ENCODE assay signal across 9 cellular contexts in genomic region chr20:56629464-56630085, GRCh38. TPM values are rescaled to one million over a fixed set of nuclear protein-coding genes. Genes with fewer than 3 reads are reported as not detected.
DNase-seq lines count a peak whose midpoint lies in the region; ATAC-seq and TF ChIP-seq lines count a peak whose summit lies in the region.
"Had no signal": no experiment of that assay in that cellular context is flagged by ENCODE, and none has a peak within 500 bp of the region (broad histone marks: within the 10 kb centered on the region; RNA-seq: fewer than 3 reads in every experiment).

No MANE protein-coding gene starts in this region.

- H3K4me3 Mint-ChIP-seq in nephron: peak overlapping the region; percentile 72 to 76 (median 74)
- H3K4me3 Mint-ChIP-seq in T-cell: peak overlapping the region in 1 of 3 donors; percentile 55

- no peak overlapping the region for H3K27ac Mint-ChIP-seq in nephron
- no peak overlapping the region for H3K27ac Mint-ChIP-seq in T-cell

- H3K4me1 Mint-ChIP-seq in nephron: peaks cover 22% of the 10 kb centered on the region
- peaks cover 11 to 17% (median 13%) of the 10 kb centered on the region in 3 donors for H3K4me1 Mint-ChIP-seq in T-cell

- no peak for ATAC-seq in T-cell (replicated peaks in 1 of 4)

- CTCF ChIA-PET in AG04449 (lab: Yijun Ruan, JAX) (interaction anchor here (0.6 to 2.6 kb wide), 26 partner anchors 8 to 717 kb away, joined by 3 to 33 read pairs (median 4); no protein-coding TSS in a partner anchor), HEK293T (lab: Yijun Ruan, JAX) (interaction anchor here (0.7 to 1.7 kb wide), 9 partner anchors 11 to 432 kb away, joined by 3 to 6 read pairs (median 3); no protein-coding TSS in a partner anchor), T-cell (lab: Charles Lee) (interaction anchor here in 1 of 2 donors (0.6 kb wide), 1 partner anchor 13 kb away, joined by 3 read pairs; no protein-coding TSS in a partner anchor)

- H3K36me3 Mint-ChIP-seq in nephron (ENCODE audit: low read depth) (no peaks in the 10 kb centered on the region), T-cell (no peaks in the 10 kb centered on the region)

- H3K4me3 ChIP-seq in AG04449 (ENCODE audit: low read depth, low read length): peak overlapping the region; percentile 78
- H3K4me3 ChIP-seq in choroid plexus epithelial cell (ENCODE audit: low read depth, low read length): peak overlapping the region; percentile 63

- TF ChIP-seq CTCF in AG04449 (IDR thresholded peaks at IDR 0.05; ENCODE audit: insufficient read depth, low read length, missing control alignments): no peak
- no peak for TF ChIP-seq CTCF in choroid plexus epithelial cell (conservative IDR thresholded peaks at IDR 0.05; ENCODE audit: low read depth, low read length)
- TF ChIP-seq CTCF in nephron (IDR thresholded peaks at IDR 0.05; ENCODE audit: unreplicated experiment in 3 of 3): no peak

- no peak for DNase-seq in AG04449 (ENCODE audit: low read depth, low spot score)
- peak; percentile 26 for DNase-seq in HEK293T (ENCODE audit: extremely low spot score)
- DNase-seq in choroid plexus epithelial cell (ENCODE audit: low read depth): peak; percentile 22
- DNase-seq in globus pallidus (ENCODE audit: low spot score): no peak
- DNase-seq in NCI-H2081 treated with DMSO at 0.1 percent for 48 hours (lab: John Stamatoyannopoulos, UW): no peak
- no peak for DNase-seq in T-cell
- DNase-seq in NCI-H1105 (lab: John Stamatoyannopoulos, UW): no peak

- H3K9me3 Mint-ChIP-seq in nephron: no peaks in the 10 kb centered on the region
- no peaks in the 10 kb centered on the region for H3K9me3 Mint-ChIP-seq in T-cell

- H3K27me3 Mint-ChIP-seq in nephron (ENCODE audit: low read depth) (peaks cover 99% of the 10 kb centered on the region), T-cell (peaks cover 37 to 74% of the 10 kb centered on the region in 2 donors)

- POLR2A ChIA-PET in AG04449 (lab: Yijun Ruan, JAX) (interaction anchor here (0.8 kb wide), 1 partner anchor 32 kb away, joined by 3 read pairs; no protein-coding TSS in a partner anchor), HEK293T (lab: Yijun Ruan, JAX) (no interaction called here), T-cell (lab: Charles Lee) (no interaction called here)

TF ChIP-seq in HEK293T, 16 proteins besides CTCF, POLR2A, EP300 and RAD21:
- TF ChIP-seq L3MBTL2 (conservative IDR thresholded peaks at IDR 0.05): peak; percentile 70; the same call in 1 of the 2 replicates
- TF ChIP-seq NFRKB (IDR thresholded peaks at IDR 0.05): no peak

RNA-seq across cellular contexts. Expression of gene TFAP2C, which starts 0.5 kb away (rescaled TPM):
- under 1 TPM in 2 of 5 donors, not detected in 3; 0.16 TPM for total RNA-seq in T-cell
- total RNA-seq: activated CD8-positive, alpha-beta memory T cell treated with anti-CD3 and anti-CD28 coated beads for 36 hours had no signal

Comparison
In these comparisons a context has a peak if more than half of its experiments do, and no peak if none do; other contexts are left out.
1. DNase-seq: peak in HEK293T (single experiment) and choroid plexus epithelial cell (single experiment); none in AG04449 (single experiment), globus pallidus (single experiment), NCI-H2081 treated with DMSO at 0.1 percent for 48 hours (single experiment), T-cell (0 of 34) and NCI-H1105 (single experiment).